Comparison of ENCODE assay signal across 33 cellular contexts in the genomic region with DNA sequence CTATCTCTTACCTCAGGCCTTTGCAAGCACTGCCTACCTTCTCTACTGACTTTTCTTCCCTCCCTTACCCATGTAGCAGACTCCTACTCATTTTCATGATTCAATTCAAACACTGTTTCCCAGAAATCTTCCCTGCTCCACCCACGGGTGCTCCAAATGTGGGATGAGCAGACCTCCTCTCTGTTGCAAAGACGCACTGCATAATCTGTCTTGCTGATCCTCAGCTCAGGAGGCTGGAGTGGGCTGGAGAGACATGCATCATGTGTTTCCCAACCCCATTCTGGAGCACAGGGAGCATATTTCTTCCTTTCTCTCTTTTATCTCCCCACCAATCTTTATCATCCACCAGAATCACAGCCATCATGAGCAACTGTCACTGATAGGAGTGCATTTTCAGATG.
A peak's percentile ranks its signal among the peaks of the same experiment; 100 is the strongest.
DNase-seq lines count a peak whose midpoint lies in the region; ATAC-seq, FAIRE-seq and TF ChIP-seq lines count a peak whose summit lies in the region.
"Had no signal": no experiment of that assay in that cellular context is flagged by ENCODE, and none has a peak within 500 bp of the region (broad histone marks: within the 10 kb centered on the region; RNA-seq: fewer than 3 reads in every experiment).

No MANE protein-coding gene starts in this region.

- no peak overlapping the region for H3K4me3 ChIP-seq in SJCRH30
- H3K4me3 ChIP-seq: GM23338, K562 had no signal

- no peaks in the 10 kb centered on the region for H3K9me3 Mint-ChIP-seq in nephron
- no peaks in the 10 kb centered on the region for H3K9me3 Mint-ChIP-seq in stimulated activated memory B cell treated with anti-CD40 and anti-IgM and Interleukin-4, amounts not matched to agents 10 μg/mL and 1 μg/mL and 100 μg/mL, for 72 hours
- H3K9me3 Mint-ChIP-seq: activated CD8-positive, alpha-beta T cell treated with anti-CD3 and anti-CD28 coated beads for 36 hours; activated naive CD4-positive, alpha-beta T cell treated with anti-CD3 and anti-CD28 coated beads, Interleukin-2, amount 10 ng/mL, durations not matched to agents 7 days and 5 days; activated T-helper 17 cell treated with anti-CD3 and anti-CD28 coated beads, Interleukin-2, amount 50 U/mL, for 72 hours; CD8-positive, alpha-beta memory T cell; GM23338; mesothelial cell of epicardium had no signal

- no peaks in the 10 kb centered on the region for H3K27me3 ChIP-seq in SJCRH30
- H3K27me3 ChIP-seq: BE2C had no signal

- H3K36me3 Mint-ChIP-seq in nephron (ENCODE audit: low read depth) = no peaks in the 10 kb centered on the region
- no peaks in the 10 kb centered on the region for H3K36me3 Mint-ChIP-seq in stimulated activated memory B cell treated with anti-CD40 and anti-IgM and Interleukin-4, amounts not matched to agents 10 μg/mL and 1 μg/mL and 100 μg/mL, for 72 hours
- H3K36me3 Mint-ChIP-seq: activated naive CD4-positive, alpha-beta T cell treated with anti-CD3 and anti-CD28 coated beads, Interleukin-2, amount 10 ng/mL, durations not matched to agents 7 days and 5 days; CD8-positive, alpha-beta memory T cell; mesothelial cell of epicardium; naive B cell had no signal

- H3K9me3 ChIP-seq in SJCRH30 (replicated peaks) = no peaks in the 10 kb centered on the region
- H3K9me3 ChIP-seq: BE2C had no signal

- H3K4me1 Mint-ChIP-seq in nephron = peaks cover 24% of the 10 kb centered on the region
- H3K4me1 Mint-ChIP-seq in stimulated activated memory B cell treated with anti-CD40 and anti-IgM and Interleukin-4, amounts not matched to agents 10 μg/mL and 1 μg/mL and 100 μg/mL, for 72 hours = no peaks in the 10 kb centered on the region
- H3K4me1 Mint-ChIP-seq: activated naive CD4-positive, alpha-beta T cell treated with anti-CD3 and anti-CD28 coated beads, Interleukin-2, amount 10 ng/mL, durations not matched to agents 7 days and 5 days; activated T-helper 17 cell treated with anti-CD3 and anti-CD28 coated beads, Interleukin-2, amount 50 U/mL, for 72 hours; CD8-positive, alpha-beta memory T cell; naive B cell had no signal

- peak; percentile 12 for ATAC-seq in stimulated activated memory B cell treated with anti-CD40 and anti-IgM and Interleukin-4, amounts not matched to agents 10 μg/mL and 1 μg/mL and 100 μg/mL, for 72 hours
- no peak for ATAC-seq in left colon
- no peak for ATAC-seq in HG02678 (IDR thresholded peaks at IDR 0.05; ENCODE audit: unreplicated experiment)
- ATAC-seq: activated CD8-positive, alpha-beta T cell treated with anti-CD3 and anti-CD28 coated beads for 36 hours; activated T-helper 17 cell treated with anti-CD3 and anti-CD28 coated beads, Interleukin-2, amount 50 U/mL, for 72 hours; GM23338; K562; Right ventricle myocardium inferior had no signal

- no peaks in the 10 kb centered on the region for H3K36me3 ChIP-seq in SJCRH30
- H3K36me3 ChIP-seq: BE2C had no signal

- FAIRE-seq in GM19239 (lab: Jason Lieb, UNC) = no peak
- FAIRE-seq: K562, kidney, small intestine, urothelium cell line had no signal

- peak overlapping the region; percentile 75 to 92 (median 76) for H3K27ac Mint-ChIP-seq in nephron
- no peak overlapping the region for H3K27ac Mint-ChIP-seq in stimulated activated memory B cell treated with anti-CD40 and anti-IgM and Interleukin-4, amounts not matched to agents 10 μg/mL and 1 μg/mL and 100 μg/mL, for 72 hours
- H3K27ac Mint-ChIP-seq: activated CD8-positive, alpha-beta T cell treated with anti-CD3 and anti-CD28 coated beads for 36 hours; activated naive CD4-positive, alpha-beta T cell treated with anti-CD3 and anti-CD28 coated beads, Interleukin-2, amount 10 ng/mL, durations not matched to agents 7 days and 5 days; activated T-helper 17 cell treated with anti-CD3 and anti-CD28 coated beads, Interleukin-2, amount 50 U/mL, for 72 hours; CD8-positive, alpha-beta memory T cell; HFFc6; mesothelial cell of epicardium; naive B cell had no signal

- H3K27me3 Mint-ChIP-seq in nephron (ENCODE audit: low read depth) = peaks cover 7% of the 10 kb centered on the region
- H3K27me3 Mint-ChIP-seq in stimulated activated memory B cell treated with anti-CD40 and anti-IgM and Interleukin-4, amounts not matched to agents 10 μg/mL and 1 μg/mL and 100 μg/mL, for 72 hours = peaks cover 10% of the 10 kb centered on the region
- H3K27me3 Mint-ChIP-seq: activated naive CD4-positive, alpha-beta T cell treated with anti-CD3 and anti-CD28 coated beads, Interleukin-2, amount 10 ng/mL, durations not matched to agents 7 days and 5 days had no signal

- peak overlapping the region; percentile 7 to 45 (median 25) for H3K4me3 Mint-ChIP-seq in nephron
- H3K4me3 Mint-ChIP-seq in stimulated activated memory B cell treated with anti-CD40 and anti-IgM and Interleukin-4, amounts not matched to agents 10 μg/mL and 1 μg/mL and 100 μg/mL, for 72 hours = no peak overlapping the region
- H3K4me3 Mint-ChIP-seq: activated CD8-positive, alpha-beta T cell treated with anti-CD3 and anti-CD28 coated beads for 36 hours; activated naive CD4-positive, alpha-beta T cell treated with anti-CD3 and anti-CD28 coated beads, Interleukin-2, amount 10 ng/mL, durations not matched to agents 7 days and 5 days; activated T-helper 17 cell treated with anti-CD3 and anti-CD28 coated beads, Interleukin-2, amount 50 U/mL, for 72 hours; CD8-positive, alpha-beta memory T cell; GM23338; HFFc6; mesothelial cell of epicardium; naive B cell had no signal

- H3K4me1 ChIP-seq in SJCRH30 = peaks cover 13% of the 10 kb centered on the region
- H3K4me1 ChIP-seq: BE2C had no signal

- TF ChIP-seq CTCF in nephron (IDR thresholded peaks at IDR 0.05; ENCODE audit: unreplicated experiment in 3 of 3) = no peak

- DNase-seq in SJCRH30 (no peak), caudate nucleus (lab: John Stamatoyannopoulos, UW) (peak in 48 of 61 donors; percentile 3 to 95 (median 66)), left colon (no peak), GM19239 (ENCODE audit: insufficient read length, low spot score) (no peak)
- DNase-seq: ACHN; activated CD4-positive, alpha-beta T cell treated with anti-CD3 and anti-CD28 coated beads for 1 hour; activated CD8-positive, alpha-beta memory T cell treated with anti-CD3 and anti-CD28 coated beads, Interleukin-2, amount 50 U/mL, for 48 hours; activated CD8-positive, alpha-beta T cell treated with anti-CD3 and anti-CD28 coated beads for 36 hours; activated naive CD4-positive, alpha-beta T cell treated with anti-CD3 and anti-CD28 coated beads, Interleukin-2, amount 10 ng/mL, durations not matched to agents 7 days and 5 days; amniotic stem cell; BE2C; CD8-positive, alpha-beta memory T cell; effector memory CD4-positive, alpha-beta T cell; erythroblast; HFFc6; kidney; naive B cell; NCI-H1092 treated with DMSO at 0.1 percent for 48 hours; NCI-H1694 treated with DMSO at 0.1 percent for 48 hours; NCI-H2171 treated with DMSO at 0.1 percent for 48 hours; NCI-H524; small intestine; stimulated activated naive CD4-positive, alpha-beta T cell treated with Interleukin-2 at 50 U/mL for 16 hours had no signal

- peak overlapping the region; percentile 74; the same call in 1 of the 2 replicates for H3K27ac ChIP-seq in SJCRH30
- peak overlapping the region; percentile 55 for H3K27ac ChIP-seq in caudate nucleus (ENCODE audit: low read depth, low read length)
- H3K27ac ChIP-seq: coronary artery had no signal

- intact Hi-C loops in left colon (cut with DNase I, micrococcal nuclease) = no loop called here

Comparison
In these comparisons a context has a peak if more than half of its experiments do, and no peak if none do; other contexts are left out.
1. DNase-seq: peak in caudate nucleus (48 of 61); none in SJCRH30 (0 of 2), left colon (0 of 2) and GM19239 (single experiment).